ENCODE assay signal across 26 cellular contexts in genomic region chr5:107867266-107867665, GRCh38.
"Had no signal": no experiment of that assay in that cellular context is flagged by ENCODE, and none has a peak within 500 bp of the region (broad histone marks: within the 10 kb centered on the region; RNA-seq: fewer than 3 reads in every experiment).

No MANE protein-coding gene starts in this region.

- H3K36me3 ChIP-seq: adrenal gland, brain microvascular endothelial cell, SJCRH30, WERI-Rb-1 had no signal

- DNase-seq: activated CD4-positive, alpha-beta memory T cell treated with anti-CD3 and anti-CD28 coated beads for 36 hours; activated CD4-positive, alpha-beta T cell treated with anti-CD3 and anti-CD28 coated beads, Interleukin-2, amount 50 U/mL, for 1 hour; activated CD4-positive, CD25-positive, alpha-beta regulatory T cell; activated CD8-positive, alpha-beta memory T cell treated with anti-CD3 and anti-CD28 coated beads, Interleukin-2, amount 50 U/mL, for 4 hours; activated gamma-delta T cell treated with Interleukin-2 at 50 U/mL for 16 hours; activated naive CD4-positive, alpha-beta T cell treated with anti-CD3 and anti-CD28 coated beads for 36 hours; activated T-cell treated with anti-CD3 and anti-CD28 coated beads for 4 hours; activated T-cell treated with anti-CD3 and anti-CD28 coated beads, Interleukin-2, amount 50 U/mL, for 4 hours; adrenal gland; brain microvascular endothelial cell; central memory CD4-positive, alpha-beta T cell; NCI-H1048; NCI-H1105 treated with DMSO at 0.1 percent for 48 hours; NCI-H1436; NCI-H1694; NCI-H1930; NCI-H2081 treated with DMSO at 0.1 percent for 48 hours; NCI-H345; NCI-H524 treated with DMSO at 0.1 percent for 48 hours; SHP77; SJCRH30; T1000; WERI-Rb-1 had no signal

- H3K9me3 ChIP-seq: adrenal gland, SJCRH30 had no signal

- H3K4me3 ChIP-seq: adrenal gland, SJCRH30, SK-N-MC had no signal

- ATAC-seq: activated naive CD4-positive, alpha-beta T cell treated with anti-CD3 and anti-CD28 coated beads, Interleukin-2, amount 50 U/mL, for 72 hours; activated T-cell treated with anti-CD3 and anti-CD28 coated beads, Interleukin-2, amount 50 U/mL, for 4 hours; Panc1 had no signal

- H3K27me3 ChIP-seq: adrenal gland, brain microvascular endothelial cell, SJCRH30 had no signal
